23 cellular contexts compared by ENCODE assay signal in the genomic region with DNA sequence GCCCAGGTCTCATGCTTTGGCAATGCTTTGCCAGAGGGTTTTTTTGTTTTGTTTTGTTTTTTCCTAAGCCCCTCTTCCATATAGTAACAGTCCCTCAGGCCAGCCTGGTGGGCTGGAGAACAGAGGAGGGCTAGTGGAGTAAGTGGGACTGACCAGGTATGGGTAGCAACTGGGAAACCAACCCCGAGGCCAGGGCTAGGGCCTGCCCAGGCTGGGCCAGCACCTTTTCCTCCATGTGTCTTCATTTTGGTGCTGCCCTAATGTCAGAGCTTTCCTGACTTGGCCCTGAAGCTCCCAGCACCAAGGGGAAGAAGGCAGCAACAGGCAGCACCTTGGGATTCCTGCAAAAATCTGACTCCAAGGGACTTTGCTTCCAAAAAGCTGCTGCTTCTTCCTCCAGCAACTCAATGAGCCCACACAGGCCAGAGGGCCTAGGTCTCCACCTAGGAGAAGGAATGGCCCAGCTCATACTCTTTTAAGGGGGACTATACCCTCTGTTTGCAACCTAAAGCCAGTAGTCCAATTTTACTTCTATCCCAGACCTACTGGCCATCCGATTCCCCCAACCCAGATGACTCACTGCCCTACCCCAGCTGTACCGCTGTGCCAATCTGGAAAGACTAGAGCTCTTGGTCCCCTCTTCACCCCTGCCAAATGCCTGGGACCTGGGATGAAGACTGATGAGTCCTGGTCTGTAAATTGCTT.
"Had no signal": no experiment of that assay in that cellular context is flagged by ENCODE, and none has a peak within 500 bp of the region (broad histone marks: within the 10 kb centered on the region; RNA-seq: fewer than 3 reads in every experiment).

No MANE protein-coding gene starts in this region.

- H3K36me3 Mint-ChIP-seq: natural killer cell; stimulated activated naive B cell treated with anti-CD40 and anti-IgM and Interleukin-4, amounts not matched to agents 10 μg/mL and 1 μg/mL and 100 μg/mL, for 72 hours had no signal

- H3K4me3 Mint-ChIP-seq: natural killer cell; stimulated activated naive B cell treated with anti-CD40 and anti-IgM and Interleukin-4, amounts not matched to agents 10 μg/mL and 1 μg/mL and 100 μg/mL, for 72 hours; stimulated activated naive CD8-positive, alpha-beta T cell treated with anti-CD3 and anti-CD28 coated beads, Interleukin-15, Interleukin-2, amounts not matched to agents 100 ng/mL and 50 ng/mL, for 24 hours had no signal

- H3K36me3 ChIP-seq: esophagus squamous epithelium, heart right ventricle, left ventricle myocardium inferior, lower lobe of right lung, ovary, right lobe of liver, transverse colon, vagina had no signal

- H3K9me3 ChIP-seq: esophagus squamous epithelium, heart right ventricle, left ventricle myocardium inferior, lower lobe of right lung, ovary, psoas muscle, right lobe of liver, transverse colon, vagina had no signal

- H3K27ac ChIP-seq: esophagus squamous epithelium, heart right ventricle, left ventricle myocardium inferior, lower lobe of right lung, ovary, psoas muscle, right lobe of liver, transverse colon, vagina had no signal

- H3K27ac Mint-ChIP-seq: natural killer cell; stimulated activated naive B cell treated with anti-CD40 and anti-IgM and Interleukin-4, amounts not matched to agents 10 μg/mL and 1 μg/mL and 100 μg/mL, for 72 hours; stimulated activated naive CD8-positive, alpha-beta T cell treated with anti-CD3 and anti-CD28 coated beads, Interleukin-15, Interleukin-2, amounts not matched to agents 100 ng/mL and 50 ng/mL, for 24 hours had no signal

- H3K4me3 ChIP-seq: dorsolateral prefrontal cortex, esophagus squamous epithelium, heart right ventricle, left ventricle myocardium inferior, lower lobe of right lung, ovary, psoas muscle, right lobe of liver, transverse colon, vagina had no signal

- H3K27me3 ChIP-seq: dorsolateral prefrontal cortex, ovary, vagina had no signal

- H3K9me3 Mint-ChIP-seq: natural killer cell; stimulated activated naive B cell treated with anti-CD40 and anti-IgM and Interleukin-4, amounts not matched to agents 10 μg/mL and 1 μg/mL and 100 μg/mL, for 72 hours; stimulated activated naive CD8-positive, alpha-beta T cell treated with anti-CD3 and anti-CD28 coated beads, Interleukin-15, Interleukin-2, amounts not matched to agents 100 ng/mL and 50 ng/mL, for 24 hours had no signal

- DNase-seq: effector CD4-positive, alpha-beta T cell; esophagus squamous epithelium; foreskin melanocyte; glutamatergic neuron; heart right ventricle; hippocampal formation; kidney glomerular epithelial cell; left colon; left ventricle myocardium inferior; lower lobe of right lung; natural killer cell; occipital lobe; posterior cingulate gyrus; psoas muscle; stimulated activated CD4-positive, alpha-beta T cell treated with anti-CD3 and anti-CD28 coated beads, Interleukin-15, amount 100 ng/mL, for 24 hours; stimulated activated CD4-positive, alpha-beta T cell treated with anti-CD3 and anti-CD28 coated beads, Interleukin-2, amount 100 ng/mL, for 48 hours; stimulated activated naive B cell treated with anti-CD40 and anti-IgM and Interleukin-4, amounts not matched to agents 10 μg/mL and 1 μg/mL and 100 μg/mL, for 72 hours; transverse colon had no signal
